In genomic region chr22:26952004-26952403, GRCh38 we compare ENCODE assay signal across 1 cellular context.
TF ChIP-seq lines count a peak whose summit lies in the region.

No MANE protein-coding gene starts in this region.

TF ChIP-seq in GM23338, 12 proteins besides CTCF, POLR2A, EP300 and RAD21:
- TF ChIP-seq ZNF462 (CRISPR knock-in tag; IDR thresholded peaks at IDR 0.05) (no peak), STAT1 (IDR thresholded peaks at IDR 0.05; ENCODE audit: unreplicated experiment) (no peak), ZNF114 (CRISPR knock-in tag; IDR thresholded peaks at IDR 0.05) (no peak), EZH2phosphoT487 (IDR thresholded peaks at IDR 0.05; ENCODE audit: unreplicated experiment) (no peak), NANOG (IDR thresholded peaks at IDR 0.05; ENCODE audit: borderline replicate concordance) (no peak), CREB1 (CRISPR knock-in tag; IDR thresholded peaks at IDR 0.05; ENCODE audit: low read depth) (no peak), ETS1 (IDR thresholded peaks at IDR 0.05) (no peak)
